22 cellular contexts compared by ENCODE assay signal in the genomic region with DNA sequence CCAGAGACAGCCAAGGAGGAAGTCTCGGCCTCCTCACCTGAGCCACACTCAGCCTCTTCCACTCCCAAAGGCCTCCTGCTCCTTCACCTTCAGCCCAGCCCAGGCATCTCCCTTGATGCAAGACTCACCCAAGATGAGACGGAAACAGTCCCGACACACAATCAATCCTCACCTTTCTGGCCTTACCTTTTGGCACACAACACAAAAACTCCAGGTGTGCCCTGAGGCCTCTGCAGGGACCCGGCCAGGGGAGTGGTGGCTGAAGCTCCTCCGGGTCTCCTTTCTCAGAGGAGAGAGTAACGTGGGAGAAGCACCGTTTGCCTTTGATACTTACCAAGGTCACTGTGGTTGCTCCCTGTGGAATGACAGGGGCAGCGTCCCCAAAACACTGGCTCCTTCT. TPM values are rescaled to one million over a fixed set of nuclear protein-coding genes. Genes with fewer than 3 reads are reported as not detected.
"Had no signal": no experiment of that assay in that cellular context is flagged by ENCODE, and none has a peak within 500 bp of the region (broad histone marks: within the 10 kb centered on the region; RNA-seq: fewer than 3 reads in every experiment).

No MANE protein-coding gene starts in this region.

- H3K27ac ChIP-seq: colonic mucosa, foreskin keratinocyte, left ventricle myocardium inferior, lower lobe of right lung, tibial artery, upper lobe of left lung, uterus had no signal

- H3K4me1 ChIP-seq: colonic mucosa, uterus had no signal

- H3K9me3 ChIP-seq: colonic mucosa, left ventricle myocardium inferior, lower lobe of right lung, tibial artery, upper lobe of left lung, uterus had no signal

- ATAC-seq: foreskin keratinocyte; left cardiac atrium; lower lobe of right lung; right cardiac atrium; stimulated activated naive CD8-positive, alpha-beta T cell treated with anti-CD3 and anti-CD28 coated beads, Interleukin-15, Interleukin-2, amounts not matched to agents 100 U/mL and 50 U/mL, for 24 hours had no signal

- H3K4me3 ChIP-seq: colonic mucosa, left ventricle myocardium inferior, lower lobe of right lung, tibial artery, upper lobe of left lung, uterus had no signal

- H3K27ac Mint-ChIP-seq: endodermal cell, nephron had no signal

- H3K4me3 Mint-ChIP-seq: endodermal cell, naive B cell, nephron had no signal

- H3K27me3 ChIP-seq: colonic mucosa, foreskin keratinocyte, tibial artery, upper lobe of left lung, uterus had no signal

- H3K4me1 Mint-ChIP-seq: endodermal cell, nephron had no signal

- DNase-seq: colonic mucosa; effector CD4-positive, alpha-beta T cell; endodermal cell; erythroblast; foreskin keratinocyte; head of caudate nucleus; hippocampal formation; left cardiac atrium; left ventricle myocardium inferior; mesendoderm; naive B cell; right cardiac atrium; small intestine; stimulated activated CD4-positive, alpha-beta T cell treated with anti-CD3 and anti-CD28 coated beads, Interleukin-2, amount 100 ng/mL, for 48 hours; stimulated activated naive CD8-positive, alpha-beta T cell treated with anti-CD3 and anti-CD28 coated beads, Interleukin-15, Interleukin-2, amounts not matched to agents 100 U/mL and 50 U/mL, for 24 hours; tibial artery; upper lobe of left lung; uterus had no signal

- H3K9me3 Mint-ChIP-seq: endodermal cell, naive B cell, nephron had no signal

- H3K36me3 ChIP-seq: colonic mucosa, left ventricle myocardium inferior, lower lobe of right lung, tibial artery, upper lobe of left lung, uterus had no signal

- H3K36me3 Mint-ChIP-seq: naive B cell had no signal

RNA-seq across cellular contexts. Expression of a gene that starts 23.8 kb away (rescaled TPM):
- total RNA-seq: dermis microvascular lymphatic vessel endothelial cell, endothelial cell of umbilical vein, foreskin keratinocyte had no signal
- polyA plus RNA-seq: foreskin keratinocyte had no signal
